In the genomic region with DNA sequence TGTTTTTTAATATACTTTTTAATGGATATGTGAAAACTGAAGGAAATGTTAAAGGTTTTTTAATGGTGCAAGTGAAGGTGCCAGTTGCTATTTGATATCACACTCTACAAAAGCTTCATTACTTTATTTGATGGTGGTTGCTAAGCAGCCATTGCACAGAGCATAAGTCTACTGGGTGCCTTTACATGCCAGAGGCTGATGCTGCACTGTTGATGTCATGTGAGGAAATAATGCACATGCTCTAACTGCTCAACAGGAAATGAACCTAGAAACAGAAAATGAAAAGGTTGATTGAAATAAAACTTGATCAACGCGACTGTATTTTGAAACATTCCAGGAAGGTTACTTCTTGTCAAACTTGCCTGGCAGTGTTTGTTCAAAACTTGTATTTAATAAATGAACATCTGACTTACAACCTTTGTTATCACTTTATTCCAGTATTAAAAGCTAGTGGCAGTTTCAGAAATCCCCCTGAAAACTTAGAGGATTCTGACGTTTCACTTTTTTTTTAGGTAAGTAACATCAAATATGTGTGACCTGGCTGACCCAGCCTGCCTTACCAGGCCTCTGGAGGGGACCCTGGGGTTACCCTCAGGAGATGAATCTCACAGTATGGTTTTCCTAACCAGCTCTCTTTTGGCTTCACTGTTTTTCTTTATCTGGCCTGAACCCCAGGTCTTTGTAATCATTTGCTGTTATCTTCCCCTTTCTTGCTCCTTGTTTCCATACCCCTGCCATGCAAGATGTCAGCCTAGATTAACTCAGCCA, we compare ENCODE assay signal across 1 cellular context.
TF ChIP-seq lines count a peak whose summit lies in the region.

No MANE protein-coding gene starts in this region.

TF ChIP-seq in SK-N-SH treated with all-trans-retinoic acid at 6 μM for 48 hours, 23 proteins besides CTCF, POLR2A, EP300 and RAD21 (continued from another document):
- TF ChIP-seq, protein P1, sequence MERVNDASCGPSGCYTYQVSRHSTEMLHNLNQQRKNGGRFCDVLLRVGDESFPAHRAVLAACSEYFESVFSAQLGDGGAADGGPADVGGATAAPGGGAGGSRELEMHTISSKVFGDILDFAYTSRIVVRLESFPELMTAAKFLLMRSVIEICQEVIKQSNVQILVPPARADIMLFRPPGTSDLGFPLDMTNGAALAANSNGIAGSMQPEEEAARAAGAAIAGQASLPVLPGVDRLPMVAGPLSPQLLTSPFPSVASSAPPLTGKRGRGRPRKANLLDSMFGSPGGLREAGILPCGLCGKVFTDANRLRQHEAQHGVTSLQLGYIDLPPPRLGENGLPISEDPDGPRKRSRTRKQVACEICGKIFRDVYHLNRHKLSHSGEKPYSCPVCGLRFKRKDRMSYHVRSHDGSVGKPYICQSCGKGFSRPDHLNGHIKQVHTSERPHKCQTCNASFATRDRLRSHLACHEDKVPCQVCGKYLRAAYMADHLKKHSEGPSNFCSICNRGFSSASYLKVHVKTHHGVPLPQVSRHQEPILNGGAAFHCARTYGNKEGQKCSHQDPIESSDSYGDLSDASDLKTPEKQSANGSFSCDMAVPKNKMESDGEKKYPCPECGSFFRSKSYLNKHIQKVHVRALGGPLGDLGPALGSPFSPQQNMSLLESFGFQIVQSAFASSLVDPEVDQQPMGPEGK (CRISPR knock-in tag; IDR thresholded peaks at IDR 0.05; ENCODE audit: borderline replicate concordance): no peak
- no peak for TF ChIP-seq GLIS3 (CRISPR knock-in tag; IDR thresholded peaks at IDR 0.05)
